Comparison of ENCODE assay signal across 20 cellular contexts in genomic region chr20:57263127-57263609, GRCh38. TPM values are rescaled to one million over a fixed set of nuclear protein-coding genes. Genes with fewer than 3 reads are reported as not detected.
DNase-seq lines count a peak whose midpoint lies in the region; ATAC-seq and TF ChIP-seq lines count a peak whose summit lies in the region.
"Had no signal": no experiment of that assay in that cellular context is flagged by ENCODE, and none has a peak within 500 bp of the region (broad histone marks: within the 10 kb centered on the region; RNA-seq: fewer than 3 reads in every experiment).

No MANE protein-coding gene starts in this region.

- DNase-seq in left ventricle myocardium inferior (no peak), heart right ventricle (no peak), SW480 (ENCODE audit: low spot score) (peak; percentile 92), RPMI8226 (no peak), UCSD-AML1 (lab: John Stamatoyannopoulos, UW; ENCODE audit: unreplicated experiment) (no peak)
- DNase-seq in T-helper 2 cell treated with Interferon-gamma antibody and Interleukin-4, amounts not matched to agents 5 μg/mL and 100 μg/mL, for 36 hours (ENCODE audit: low spot score): no peak
- DNase-seq: activated CD4-positive, alpha-beta T cell treated with anti-CD3 and anti-CD28 coated beads, Interleukin-2, amount 10 ng/mL, durations not matched to agents 7 days and 5 days; activated T-cell treated with anti-CD3 and anti-CD28 coated beads, Interleukin-2, amount 50 U/mL, for 4 hours; CD4-positive, alpha-beta memory T cell; GDM1; NCI-H187 treated with DMSO at 0.1 percent for 48 hours; NCI-H82; SHP77; stimulated activated CD4-positive, alpha-beta T cell treated with anti-CD3 and anti-CD28 coated beads, Interleukin-2, amount 100 ng/mL, for 24 hours; stimulated activated CD8-positive, alpha-beta memory T cell treated with anti-CD3 and anti-CD28 coated beads, Interleukin-4, amount 100 ng/mL, for 48 hours; T-helper 9 cell; testis had no signal

- no peak for TF ChIP-seq CTCF in left ventricle myocardium inferior (IDR thresholded peaks at IDR 0.05; ENCODE audit: borderline replicate concordance)
- TF ChIP-seq CTCF in heart right ventricle (IDR thresholded peaks at IDR 0.05): no peak

- H3K4me1 ChIP-seq in left ventricle myocardium inferior (peaks cover 40% of the 10 kb centered on the region), heart right ventricle (peaks cover 0 to 16% (median 7%) of the 10 kb centered on the region in 9 donors), iPS-20b (ENCODE audit: insufficient read depth, low read length) (peaks cover 53% of the 10 kb centered on the region), thymus (ENCODE audit: control insufficient read depth, insufficient read depth, low read length) (no peaks in the 10 kb centered on the region)
- H3K4me1 ChIP-seq: testis had no signal

- peaks cover 94% of the 10 kb centered on the region for H3K27me3 ChIP-seq in left ventricle myocardium inferior (ENCODE audit: low read depth)
- H3K27me3 ChIP-seq in heart right ventricle: peaks cover 23 to 100% (median 95%) of the 10 kb centered on the region in 7 donors
- peaks cover 97% of the 10 kb centered on the region for H3K27me3 ChIP-seq in iPS-20b (ENCODE audit: insufficient read depth, low read length)
- H3K27me3 ChIP-seq in thymus (ENCODE audit: control insufficient read depth, insufficient read depth): peaks cover 87% of the 10 kb centered on the region
- H3K27me3 ChIP-seq: testis had no signal

- intact Hi-C loops in left ventricle myocardium inferior (cut with micrococcal nuclease): no loop called here
- intact Hi-C loops in heart right ventricle (cut with DNase I): loop anchor here in 2 of 10 donors (5.0 kb wide), 1 partner anchor 101 kb away; no protein-coding TSS in a partner anchor

- H3K27me3 Mint-ChIP-seq in T-helper 2 cell treated with Interferon-gamma antibody and Interleukin-4, amounts not matched to agents 5 μg/mL and 100 μg/mL, for 36 hours (ENCODE audit: low read depth): peaks cover 79% of the 10 kb centered on the region

- peak overlapping the region; percentile 22; the same call in 1 of the 2 replicates for H3K9ac ChIP-seq in iPS-20b (ENCODE audit: low read depth, low read length)

- peaks cover 2% of the 10 kb centered on the region for H3K36me3 Mint-ChIP-seq in T-helper 2 cell treated with Interferon-gamma antibody and Interleukin-4, amounts not matched to agents 5 μg/mL and 100 μg/mL, for 36 hours (ENCODE audit: low read depth)
- H3K36me3 Mint-ChIP-seq: CD4-positive, alpha-beta memory T cell had no signal

- H3K4me3 Mint-ChIP-seq in T-helper 2 cell treated with Interferon-gamma antibody and Interleukin-4, amounts not matched to agents 5 μg/mL and 100 μg/mL, for 36 hours: no peak overlapping the region
- H3K4me3 Mint-ChIP-seq: activated CD4-positive, alpha-beta T cell treated with anti-CD3 and anti-CD28 coated beads, Interleukin-2, amount 10 ng/mL, durations not matched to agents 7 days and 5 days; activated T-cell treated with anti-CD3 and anti-CD28 coated beads, Interleukin-2, amount 50 U/mL, for 4 hours; CD4-positive, alpha-beta memory T cell had no signal

- no peak for ATAC-seq in heart right ventricle
- ATAC-seq: activated T-cell treated with anti-CD3 and anti-CD28 coated beads, Interleukin-2, amount 50 U/mL, for 4 hours had no signal

- peaks cover 3% of the 10 kb centered on the region for H3K4me1 Mint-ChIP-seq in T-helper 2 cell treated with Interferon-gamma antibody and Interleukin-4, amounts not matched to agents 5 μg/mL and 100 μg/mL, for 36 hours (ENCODE audit: low read depth)

- H3K27ac ChIP-seq in left ventricle myocardium inferior (replicated peaks) (peak overlapping the region; percentile 79), heart right ventricle (peak overlapping the region in 1 of 10 donors; percentile 23), iPS-20b (ENCODE audit: low read length) (no peak overlapping the region), thymus (ENCODE audit: low read depth) (peak overlapping the region; percentile 65)
- H3K27ac ChIP-seq: testis had no signal

- H3K27ac Mint-ChIP-seq in T-helper 2 cell treated with Interferon-gamma antibody and Interleukin-4, amounts not matched to agents 5 μg/mL and 100 μg/mL, for 36 hours: no peak overlapping the region
- H3K27ac Mint-ChIP-seq: activated CD4-positive, alpha-beta T cell treated with anti-CD3 and anti-CD28 coated beads, Interleukin-2, amount 10 ng/mL, durations not matched to agents 7 days and 5 days; CD4-positive, alpha-beta memory T cell had no signal

- 50 to 57% methylated on average over 7 of the region's 7 CpGs for WGBS in heart right ventricle, 2 donors
- WGBS in thymus: 30% methylated on average over 7 of the region's 7 CpGs

- no peak overlapping the region for H3K4me3 ChIP-seq in left ventricle myocardium inferior
- H3K4me3 ChIP-seq in heart right ventricle: no peak overlapping the region
- H3K4me3 ChIP-seq in iPS-20b (ENCODE audit: low read length): peak overlapping the region; percentile 58
- no peak overlapping the region for H3K4me3 ChIP-seq in thymus (ENCODE audit: low read length)
- H3K4me3 ChIP-seq: testis had no signal

- no peaks in the 10 kb centered on the region for H3K36me3 ChIP-seq in left ventricle myocardium inferior
- H3K36me3 ChIP-seq in heart right ventricle: no peaks in the 10 kb centered on the region
- H3K36me3 ChIP-seq in iPS-20b (ENCODE audit: insufficient read depth, low read depth, low read length): no peaks in the 10 kb centered on the region
- no peaks in the 10 kb centered on the region for H3K36me3 ChIP-seq in thymus (ENCODE audit: control insufficient read depth, insufficient read depth)

- H3K9me3 Mint-ChIP-seq in T-helper 2 cell treated with Interferon-gamma antibody and Interleukin-4, amounts not matched to agents 5 μg/mL and 100 μg/mL, for 36 hours: no peaks in the 10 kb centered on the region
- H3K9me3 Mint-ChIP-seq: activated CD4-positive, alpha-beta T cell treated with anti-CD3 and anti-CD28 coated beads, Interleukin-2, amount 10 ng/mL, durations not matched to agents 7 days and 5 days; activated T-cell treated with anti-CD3 and anti-CD28 coated beads, Interleukin-2, amount 50 U/mL, for 4 hours had no signal

- H3K9me3 ChIP-seq in left ventricle myocardium inferior (replicated peaks): no peaks in the 10 kb centered on the region
- no peaks in the 10 kb centered on the region for H3K9me3 ChIP-seq in heart right ventricle
- H3K9me3 ChIP-seq in iPS-20b (ENCODE audit: insufficient read depth, low read depth, low read length): no peaks in the 10 kb centered on the region
- peaks cover 1% of the 10 kb centered on the region for H3K9me3 ChIP-seq in thymus (ENCODE audit: control insufficient read depth)
- H3K9me3 ChIP-seq: testis had no signal

RNA-seq across cellular contexts. Expression of gene BMP7, which starts 3.3 kb away (rescaled TPM):
- total RNA-seq in left ventricle myocardium inferior: 19.9 TPM
- 10 to 100 TPM in 3 of 10 donors, 1 to 10 TPM in 7; 1.3 to 19.2 (median 4.7) TPM for total RNA-seq in heart right ventricle
- 1 to 10 TPM in 1 of 2 donors, under 1 TPM in 1; 0.72 to 3.9 TPM for polyA plus RNA-seq in heart right ventricle
- 2.4 TPM for polyA plus RNA-seq in thymus
- total RNA-seq: activated CD4-positive, alpha-beta T cell treated with anti-CD3 and anti-CD28 coated beads, Interleukin-2, amount 10 ng/mL, durations not matched to agents 7 days and 5 days; CD4-positive, alpha-beta memory T cell; chondrocyte had no signal
- polyA plus RNA-seq: CD4-positive, alpha-beta memory T cell had no signal
